ENCODE assay signal across 18 cellular contexts in the genomic region with DNA sequence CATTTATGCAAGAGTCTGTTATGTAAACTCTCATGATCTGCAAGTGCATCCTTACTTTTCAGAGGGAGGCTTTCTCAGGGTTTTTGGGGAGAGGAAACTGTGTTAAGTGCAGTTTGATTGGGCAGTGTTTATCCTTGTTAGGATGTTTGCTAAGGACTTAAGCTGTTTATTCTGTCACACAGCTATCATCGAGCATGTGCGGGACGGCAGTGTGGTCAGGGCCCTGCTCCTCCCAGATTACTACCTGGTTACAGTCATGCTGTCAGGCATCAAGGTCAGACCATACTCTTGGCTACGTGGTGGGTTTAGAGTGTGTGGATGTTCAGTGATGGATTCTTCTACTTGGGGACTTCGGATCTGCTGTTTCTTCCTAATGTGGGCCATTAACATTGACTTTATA.
"Had no signal": no experiment of that assay in that cellular context is flagged by ENCODE, and none has a peak within 500 bp of the region (broad histone marks: within the 10 kb centered on the region; RNA-seq: fewer than 3 reads in every experiment).

No MANE protein-coding gene starts in this region.

- H3K4me2 ChIP-seq: KMS-11 had no signal

- H3K9me3 ChIP-seq: ascending aorta, SJCRH30 had no signal

- H3K9ac ChIP-seq: KMS-11 had no signal

- ATAC-seq: activated T-cell treated with anti-CD3 and anti-CD28 coated beads, Interleukin-2, amount 50 U/mL, for 4 hours; Panc1 had no signal

- H3K4me3 ChIP-seq: ascending aorta, SJCRH30 had no signal

- DNase-seq: activated CD4-positive, alpha-beta memory T cell treated with anti-CD3 and anti-CD28 coated beads for 36 hours; activated CD4-positive, alpha-beta T cell treated with anti-CD3 and anti-CD28 coated beads, Interleukin-2, amount 10 ng/mL, durations not matched to agents 7 days and 5 days; activated CD4-positive, CD25-positive, alpha-beta regulatory T cell; activated CD8-positive, alpha-beta memory T cell treated with anti-CD3 and anti-CD28 coated beads for 24 hours; activated effector memory CD4-positive, alpha-beta T cell treated with anti-CD3 and anti-CD28 coated beads, Interleukin-2, amount 50 U/mL, for 16 hours; activated naive CD4-positive, alpha-beta T cell treated with Interleukin-2 at 50 U/mL for 16 hours; activated T-cell treated with anti-CD3 and anti-CD28 coated beads, Interleukin-2, amount 50 U/mL, for 4 hours; NCI-H1092; NCI-H2081; NCI-H524 treated with DMSO at 0.1 percent for 48 hours; NCI-H748 treated with DMSO at 0.1 percent for 48 hours; Right ventricle myocardium superior; SJCRH30; T-helper 9 cell had no signal

- H3K27me3 ChIP-seq: ascending aorta, SJCRH30 had no signal

- H3K27ac ChIP-seq: ascending aorta, KMS-11, RWPE1, SJCRH30 had no signal

- H3K4me1 ChIP-seq: SJCRH30 had no signal
